Comparison of ENCODE assay signal across 10 cellular contexts in genomic region chr11:16883179-16883578, GRCh38.
DNase-seq lines count a peak whose midpoint lies in the region; ATAC-seq, FAIRE-seq and TF ChIP-seq lines count a peak whose summit lies in the region.
"Had no signal": no experiment of that assay in that cellular context is flagged by ENCODE, and none has a peak within 500 bp of the region (broad histone marks: within the 10 kb centered on the region; RNA-seq: fewer than 3 reads in every experiment).

No MANE protein-coding gene starts in this region.

- H3K36me3 ChIP-seq in bronchial epithelial cell (ENCODE audit: control insufficient read depth, insufficient read depth, low read length) (no peaks in the 10 kb centered on the region), mucosa of descending colon (ENCODE audit: low read depth) (no peaks in the 10 kb centered on the region)
- H3K36me3 ChIP-seq: esophagus muscularis mucosa had no signal

- DNase-seq in DMS53 treated with DMSO at 0.1 percent for 48 hours (lab: John Stamatoyannopoulos, UW; ENCODE audit: unreplicated experiment), result peak; percentile 46
- peak; percentile 62 for DNase-seq in NCI-H2029 (lab: John Stamatoyannopoulos, UW)
- DNase-seq in bronchial epithelial cell (ENCODE audit: low read depth), result peak; percentile 88
- DNase-seq in mucosa of descending colon, result peak in 1 of 3 donors; percentile 29
- no peak for DNase-seq in occipital lobe (lab: John Stamatoyannopoulos, UW)
- DNase-seq in NOMO-1 (lab: John Stamatoyannopoulos, UW; ENCODE audit: unreplicated experiment in 2 of 2), result no peak
- DNase-seq: activated T-cell treated with anti-CD3 and anti-CD28 coated beads, Interleukin-2, amount 50 U/mL, for 4 hours had no signal

- peaks cover 10% of the 10 kb centered on the region for H3K4me1 ChIP-seq in mucosa of descending colon (ENCODE audit: low read depth)

- intact Hi-C loops in mucosa of descending colon (cut with DNase I, micrococcal nuclease), result loop anchor here in 1 of 2 donors (1.0 kb wide), 1 partner anchor 35 kb away; no protein-coding TSS in a partner anchor

- H3K4me3 ChIP-seq in bronchial epithelial cell (ENCODE audit: low read depth, low read length) (no peak overlapping the region), mucosa of descending colon (no peak overlapping the region)
- H3K4me3 ChIP-seq: esophagus muscularis mucosa had no signal

- H3K27me3 ChIP-seq in bronchial epithelial cell (ENCODE audit: control insufficient read depth, insufficient read depth, low read length), result no peaks in the 10 kb centered on the region
- H3K27me3 ChIP-seq: esophagus muscularis mucosa had no signal

- peak; percentile 66 for FAIRE-seq in bronchial epithelial cell (lab: Jason Lieb, UNC)

- ATAC-seq in mucosa of descending colon (peak; percentile 90), HG03378 (IDR thresholded peaks at IDR 0.05; ENCODE audit: unreplicated experiment) (no peak), HG02798 (IDR thresholded peaks at IDR 0.05; ENCODE audit: poor library complexity, unreplicated experiment) (no peak)
- ATAC-seq: activated T-cell treated with anti-CD3 and anti-CD28 coated beads, Interleukin-2, amount 50 U/mL, for 4 hours had no signal

- TF ChIP-seq CTCF in bronchial epithelial cell (IDR thresholded peaks at IDR 0.05; ENCODE audit: insufficient read depth, low read length, severe bottlenecking), result peak; percentile 70
- no peak for TF ChIP-seq CTCF in mucosa of descending colon (IDR thresholded peaks at IDR 0.05)

- no peaks in the 10 kb centered on the region for H3K9me3 ChIP-seq in mucosa of descending colon
- H3K9me3 ChIP-seq: esophagus muscularis mucosa had no signal

Comparison
In these comparisons a context has a peak if more than half of its experiments do, and no peak if none do; other contexts are left out.
1. DNase-seq: peak in DMS53 treated with DMSO at 0.1 percent for 48 hours (single experiment), NCI-H2029 (single experiment) and bronchial epithelial cell (single experiment); none in occipital lobe (single experiment) and NOMO-1 (0 of 2).